ENCODE assay signal across 8 cellular contexts in genomic region chr17:21280081-21280518, GRCh38. TPM values are rescaled to one million over a fixed set of nuclear protein-coding genes. Genes with fewer than 3 reads are reported as not detected.
A peak's percentile ranks its signal among the peaks of the same experiment; 100 is the strongest.
DNase-seq lines count a peak whose midpoint lies in the region; ATAC-seq and TF ChIP-seq lines count a peak whose summit lies in the region.

No MANE protein-coding gene starts in this region.

- peaks cover 0 to 46% (median 37%) of the 10 kb centered on the region in 4 donors for H3K4me1 ChIP-seq in sigmoid colon

- peak overlapping the region in 1 of 4 donors; percentile 45 for H3K27ac ChIP-seq in sigmoid colon

- 19 to 27% methylated on average over 10 of the region's 10 CpGs for WGBS in sigmoid colon, 2 donors

- H3K4me3 ChIP-seq in sigmoid colon: no peak overlapping the region

- peak overlapping the region; percentile 88 for H3K27ac Mint-ChIP-seq in T-helper 17 cell
- H3K27ac Mint-ChIP-seq in activated naive CD8-positive, alpha-beta T cell treated with anti-CD3 and anti-CD28 coated beads, Interleukin-2, amount 50 U/mL, for 24 hours: peak overlapping the region; percentile 67

- no peaks in the 10 kb centered on the region for H3K36me3 Mint-ChIP-seq in T-helper 17 cell (ENCODE audit: low read depth)
- H3K36me3 Mint-ChIP-seq in activated naive CD8-positive, alpha-beta T cell treated with anti-CD3 and anti-CD28 coated beads, Interleukin-2, amount 50 U/mL, for 24 hours (ENCODE audit: low read depth): peaks cover under 1% of the 10 kb centered on the region

- H3K9me3 Mint-ChIP-seq in activated naive CD8-positive, alpha-beta T cell treated with anti-CD3 and anti-CD28 coated beads, Interleukin-2, amount 50 U/mL, for 24 hours: no peaks in the 10 kb centered on the region

- H3K9me3 ChIP-seq in T-helper 17 cell (ENCODE audit: control insufficient read depth, low read length, poor library complexity, severe bottlenecking): no peaks in the 10 kb centered on the region
- no peaks in the 10 kb centered on the region for H3K9me3 ChIP-seq in sigmoid colon

- intact Hi-C loops in left ventricle myocardium superior (cut with micrococcal nuclease): loop anchor here (5.0 kb wide), 1 partner anchor 232 kb away; no protein-coding TSS in a partner anchor
- intact Hi-C loops in sigmoid colon (cut with DNase I): loop anchor here (5.0 kb wide), 3 partner anchors 117 to 172 kb away; partner anchors contain the start of gene DHRS7B

- TF ChIP-seq CTCF in sigmoid colon (IDR thresholded peaks at IDR 0.05): peak; percentile 96 to 97 (median 96)

- no peaks in the 10 kb centered on the region for H3K36me3 ChIP-seq in sigmoid colon

- TF ChIP-seq EP300 in sigmoid colon (IDR thresholded peaks at IDR 0.05): no peak

- DNase-seq in EL (peak; percentile 81), HCEC 1CT (peak; percentile 76), NCI-H128 (lab: John Stamatoyannopoulos, UW; ENCODE audit: unreplicated experiment) (peak; percentile 38), T-helper 17 cell (peak; percentile 77 to 92 (median 86)), left ventricle myocardium superior (peak; percentile 92), sigmoid colon (peak; percentile 92), NCI-H774 (lab: John Stamatoyannopoulos, UW) (no peak)
- DNase-seq in activated naive CD8-positive, alpha-beta T cell treated with anti-CD3 and anti-CD28 coated beads, Interleukin-2, amount 50 U/mL, for 24 hours: peak; percentile 94

- no peak overlapping the region for H3K4me3 Mint-ChIP-seq in T-helper 17 cell
- H3K4me3 Mint-ChIP-seq in activated naive CD8-positive, alpha-beta T cell treated with anti-CD3 and anti-CD28 coated beads, Interleukin-2, amount 50 U/mL, for 24 hours: no peak overlapping the region

- no peaks in the 10 kb centered on the region for H3K27me3 Mint-ChIP-seq in T-helper 17 cell
- no peaks in the 10 kb centered on the region for H3K27me3 Mint-ChIP-seq in activated naive CD8-positive, alpha-beta T cell treated with anti-CD3 and anti-CD28 coated beads, Interleukin-2, amount 50 U/mL, for 24 hours

- TF ChIP-seq POLR2A in sigmoid colon (IDR thresholded peaks at IDR 0.05): no peak

- no peaks in the 10 kb centered on the region for H3K27me3 ChIP-seq in sigmoid colon

- H3K4me1 Mint-ChIP-seq in T-helper 17 cell: peaks cover 47% of the 10 kb centered on the region
- peaks cover 64% of the 10 kb centered on the region for H3K4me1 Mint-ChIP-seq in activated naive CD8-positive, alpha-beta T cell treated with anti-CD3 and anti-CD28 coated beads, Interleukin-2, amount 50 U/mL, for 24 hours

- ATAC-seq in T-helper 17 cell (peak; percentile 50), left ventricle myocardium superior (peak; percentile 41)
- ATAC-seq in activated naive CD8-positive, alpha-beta T cell treated with anti-CD3 and anti-CD28 coated beads, Interleukin-2, amount 50 U/mL, for 24 hours: peak; percentile 64

RNA-seq across cellular contexts. Expression of gene MAP2K3, which starts 4.4 kb away (rescaled TPM):
- total RNA-seq in T-helper 17 cell: 10 to 100 TPM; 61.2 to 73.0 TPM
- 38.6 TPM for total RNA-seq in left ventricle myocardium superior
- total RNA-seq in sigmoid colon: 10 to 100 TPM in 3 of 4 donors, 1 to 10 TPM in 1; 9.5 to 23.3 (median 13.3) TPM
- polyA plus RNA-seq in sigmoid colon: 10 to 100 TPM; 43.8 to 59.1 (median 54.8) TPM

RNA-seq across cellular contexts. Expression of gene NATD1, which starts 26.9 kb away (rescaled TPM):
- total RNA-seq in T-helper 17 cell (1 to 10 TPM; 4.9 to 8.4 TPM), left ventricle myocardium superior (22.1 TPM), sigmoid colon (10 to 100 TPM in 2 of 4 donors, 1 to 10 TPM in 2; 6.8 to 13.8 (median 9.9) TPM)
- 1 to 10 TPM; 2.5 to 4.5 (median 3.6) TPM for polyA plus RNA-seq in sigmoid colon
